In the genomic region with DNA sequence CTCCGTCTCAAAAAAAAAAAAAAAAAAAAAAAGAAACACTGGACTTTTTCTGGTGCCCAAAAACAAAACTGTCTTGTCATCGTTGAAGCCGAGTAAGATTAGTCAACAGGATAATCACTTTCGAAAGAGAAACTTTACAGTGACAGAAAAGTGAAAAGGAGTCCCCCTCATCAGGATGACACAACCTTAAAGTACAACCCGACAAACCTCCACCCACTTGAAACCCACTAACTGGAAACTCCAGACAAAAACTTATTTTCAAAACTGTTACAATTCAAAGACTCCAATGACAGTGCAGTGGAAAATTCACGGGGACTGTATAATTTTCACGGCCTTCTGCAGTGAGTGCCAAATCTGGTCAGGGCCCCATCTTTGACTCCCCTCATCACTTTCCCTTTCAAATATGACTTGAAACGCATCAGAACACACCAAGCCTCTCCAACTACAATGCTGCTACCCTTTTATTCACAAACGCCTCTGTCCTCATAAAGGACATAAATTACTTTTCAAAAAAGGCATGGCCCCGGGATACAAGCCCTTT, we compare ENCODE assay signal across 1 cellular context.
A peak's percentile ranks its signal among the peaks of the same experiment; 100 is the strongest.
TF ChIP-seq lines count a peak whose summit lies in the region.

No MANE protein-coding gene starts in this region.

TF ChIP-seq in K562, 482 proteins besides CTCF, POLR2A, EP300 and RAD21 (continued from another document and continues in another):
- TF ChIP-seq ZNF280A (IDR thresholded peaks at IDR 0.05; ENCODE audit: low read depth, partially characterized antibody) (no peak), ZBTB11 (CRISPR knock-in tag; IDR thresholded peaks at IDR 0.05) (peak in 1 of 3 experiments; percentile 46; a peak in 1 of 6 replicates), KDM2B (CRISPR knock-in tag; IDR thresholded peaks at IDR 0.05) (no peak), USF2 (CRISPR knock-in tag; IDR thresholded peaks at IDR 0.05) (no peak), ZNF354B (CRISPR knock-in tag; IDR thresholded peaks at IDR 0.05) (no peak), NFE2L1 (tag; IDR thresholded peaks at IDR 0.05; ENCODE audit: borderline replicate concordance, low read depth) (peak; percentile 87), GATAD2B (IDR thresholded peaks at IDR 0.05; ENCODE audit: borderline replicate concordance) (peak; percentile 52; the same call in 1 of the 2 replicates), RBM15 (IDR thresholded peaks at IDR 0.05; ENCODE audit: insufficient read depth, low read length) (no peak), ZNF263 (CRISPR knock-in tag; IDR thresholded peaks at IDR 0.05; ENCODE audit: borderline replicate concordance) (no peak), MTA3 (IDR thresholded peaks at IDR 0.05; ENCODE audit: borderline replicate concordance) (no peak), ZBTB7A (IDR thresholded peaks at IDR 0.05; ENCODE audit: borderline replicate concordance, control insufficient read depth, low read depth, low read length) (no peak), ZBTB9 (CRISPR knock-in tag; IDR thresholded peaks at IDR 0.05) (no peak), ATF1 (CRISPR knock-in tag; IDR thresholded peaks at IDR 0.05) (no peak), ATF1 (tag; IDR thresholded peaks at IDR 0.05) (peak; percentile 39; the same call in 1 of the 2 replicates), POLR2AphosphoS2 (IDR thresholded peaks at IDR 0.05; ENCODE audit: low read length) (no peak), DIDO1 (tag; IDR thresholded peaks at IDR 0.05; ENCODE audit: low read depth) (no peak), MAFK (IDR thresholded peaks at IDR 0.05; ENCODE audit: low read length) (peak; percentile 73), ZNF407 (IDR thresholded peaks at IDR 0.05; ENCODE audit: low read depth) (no peak), ARID3A (IDR thresholded peaks at IDR 0.05; ENCODE audit: borderline replicate concordance, low read depth, low read length) (no peak), HDAC3 (IDR thresholded peaks at IDR 0.05; ENCODE audit: borderline replicate concordance, partially characterized antibody) (peak; percentile 41), ZNF384 (IDR thresholded peaks at IDR 0.05; ENCODE audit: low read depth, low read length) (peak; percentile 79), TSC22D4 (tag; IDR thresholded peaks at IDR 0.05) (no peak), CHD1 (IDR thresholded peaks at IDR 0.05; ENCODE audit: low read length) (no peak), TCF7L2 (IDR thresholded peaks at IDR 0.05; ENCODE audit: low read depth, low read length) (no peak), NR0B1 (IDR thresholded peaks at IDR 0.05; ENCODE audit: partially characterized antibody) (no peak)
- TF ChIP-seq, protein P1, sequence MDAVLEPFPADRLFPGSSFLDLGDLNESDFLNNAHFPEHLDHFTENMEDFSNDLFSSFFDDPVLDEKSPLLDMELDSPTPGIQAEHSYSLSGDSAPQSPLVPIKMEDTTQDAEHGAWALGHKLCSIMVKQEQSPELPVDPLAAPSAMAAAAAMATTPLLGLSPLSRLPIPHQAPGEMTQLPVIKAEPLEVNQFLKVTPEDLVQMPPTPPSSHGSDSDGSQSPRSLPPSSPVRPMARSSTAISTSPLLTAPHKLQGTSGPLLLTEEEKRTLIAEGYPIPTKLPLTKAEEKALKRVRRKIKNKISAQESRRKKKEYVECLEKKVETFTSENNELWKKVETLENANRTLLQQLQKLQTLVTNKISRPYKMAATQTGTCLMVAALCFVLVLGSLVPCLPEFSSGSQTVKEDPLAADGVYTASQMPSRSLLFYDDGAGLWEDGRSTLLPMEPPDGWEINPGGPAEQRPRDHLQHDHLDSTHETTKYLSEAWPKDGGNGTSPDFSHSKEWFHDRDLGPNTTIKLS (IDR thresholded peaks at IDR 0.05; ENCODE audit: borderline replicate concordance, low read depth) = no peak
- TF ChIP-seq, protein P2, sequence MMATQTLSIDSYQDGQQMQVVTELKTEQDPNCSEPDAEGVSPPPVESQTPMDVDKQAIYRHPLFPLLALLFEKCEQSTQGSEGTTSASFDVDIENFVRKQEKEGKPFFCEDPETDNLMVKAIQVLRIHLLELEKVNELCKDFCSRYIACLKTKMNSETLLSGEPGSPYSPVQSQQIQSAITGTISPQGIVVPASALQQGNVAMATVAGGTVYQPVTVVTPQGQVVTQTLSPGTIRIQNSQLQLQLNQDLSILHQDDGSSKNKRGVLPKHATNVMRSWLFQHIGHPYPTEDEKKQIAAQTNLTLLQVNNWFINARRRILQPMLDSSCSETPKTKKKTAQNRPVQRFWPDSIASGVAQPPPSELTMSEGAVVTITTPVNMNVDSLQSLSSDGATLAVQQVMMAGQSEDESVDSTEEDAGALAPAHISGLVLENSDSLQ (IDR thresholded peaks at IDR 0.05) = no peak
